Comparison of ENCODE assay signal across 8 cellular contexts in the genomic region with DNA sequence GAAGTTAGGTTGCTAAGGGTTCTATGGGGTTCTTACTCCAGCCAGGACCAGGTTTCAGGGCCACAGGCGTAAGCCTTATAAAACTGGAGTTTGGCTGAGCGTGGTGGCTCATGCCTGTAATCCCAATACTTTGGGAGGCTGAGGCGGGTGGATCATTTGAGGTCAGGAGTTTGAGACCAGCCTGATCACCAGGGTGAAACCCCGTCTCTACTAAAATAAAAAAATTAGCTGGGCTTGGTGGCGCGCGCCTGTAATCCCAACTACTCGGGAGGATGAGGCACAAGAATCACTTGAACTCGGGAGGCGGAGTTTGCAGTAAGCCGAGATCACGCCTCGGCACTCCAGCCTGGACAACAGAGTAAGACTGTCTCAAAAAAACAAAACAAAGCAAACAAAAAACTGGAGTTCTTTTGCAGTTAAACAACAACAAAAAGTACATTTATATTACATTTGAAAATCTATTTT. TPM values are rescaled to one million over a fixed set of nuclear protein-coding genes. Genes with fewer than 3 reads are reported as not detected.
DNase-seq lines count a peak whose midpoint lies in the region; ATAC-seq, FAIRE-seq and TF ChIP-seq lines count a peak whose summit lies in the region.

No MANE protein-coding gene starts in this region.

- H3K9me3 Mint-ChIP-seq in activated CD4-positive, alpha-beta T cell treated with anti-CD3 and anti-CD28 coated beads for 36 hours (ENCODE audit: low read depth), result no peaks in the 10 kb centered on the region
- no peaks in the 10 kb centered on the region for H3K9me3 Mint-ChIP-seq in activated naive CD8-positive, alpha-beta T cell treated with anti-CD3 and anti-CD28 coated beads for 36 hours

- POLR2A ChIA-PET in activated CD4-positive, alpha-beta T cell treated with anti-CD3 and anti-CD28 coated beads for 36 hours (lab: Charles Lee), result interaction anchor here (0.5 to 2.0 kb wide), 10 partner anchors 12 to 152 kb away, joined by 3 to 28 read pairs (median 4); a partner anchor contains a TSS

- DNase-seq in activated CD4-positive, alpha-beta T cell treated with anti-CD3 and anti-CD28 coated beads for 36 hours, result no peak
- DNase-seq in activated CD4-positive, alpha-beta T cell treated with anti-CD3 and anti-CD28 coated beads, Interleukin-2, amount 50 U/mL, for 48 hours, result no peak
- no peak for DNase-seq in activated naive CD8-positive, alpha-beta T cell treated with anti-CD3 and anti-CD28 coated beads for 36 hours
- no peak for DNase-seq in kidney
- DNase-seq in suprapubic skin (ENCODE audit: low spot score in 2 of 2), result no peak
- DNase-seq in activated gamma-delta T cell treated with Interleukin-2 at 50 U/mL for 16 hours, result no peak
- DNase-seq in NCI-H526 (lab: John Stamatoyannopoulos, UW), result no peak

- intact Hi-C loops in activated CD4-positive, alpha-beta T cell treated with anti-CD3 and anti-CD28 coated beads for 36 hours (cut with DNase I, micrococcal nuclease), result loop anchor here (1.0 to 2.0 kb wide), 9 partner anchors 12 to 335 kb away; a partner anchor contains a TSS
- intact Hi-C loops in kidney (cut with DNase I), result no loop called here

- CTCF ChIA-PET in activated CD4-positive, alpha-beta T cell treated with anti-CD3 and anti-CD28 coated beads for 36 hours (lab: Charles Lee), result interaction anchor here (0.6 to 10.6 kb wide), 17 partner anchors 11 to 152 kb away, joined by 3 to 61 read pairs (median 5); a partner anchor contains a TSS

- no peaks in the 10 kb centered on the region for H3K9me3 ChIP-seq in kidney (ENCODE audit: control insufficient read depth in 1 of 2, low read length in 2 of 2)
- H3K9me3 ChIP-seq in suprapubic skin, result no peaks in the 10 kb centered on the region

- H3K27me3 ChIP-seq in suprapubic skin, result no peaks in the 10 kb centered on the region

- H3K36me3 ChIP-seq in kidney (ENCODE audit: control insufficient read depth in 1 of 2, insufficient read depth in 2 of 2, low read length in 2 of 2) (peaks cover 0 to 1% of the 10 kb centered on the region in 2 donors), suprapubic skin (peaks cover 9% of the 10 kb centered on the region)

- no peak for TF ChIP-seq POLR2A in suprapubic skin (IDR thresholded peaks at IDR 0.05)

- 80% methylated on average over 11 of the region's 13 CpGs for WGBS in suprapubic skin

- H3K27ac Mint-ChIP-seq in activated CD4-positive, alpha-beta T cell treated with anti-CD3 and anti-CD28 coated beads for 36 hours, result peak overlapping the region; percentile 85
- H3K27ac Mint-ChIP-seq in activated naive CD8-positive, alpha-beta T cell treated with anti-CD3 and anti-CD28 coated beads for 36 hours, result peak overlapping the region; percentile 91

- no peak for FAIRE-seq in kidney (lab: Jason Lieb, UNC)

- H3K27ac ChIP-seq in kidney (ENCODE audit: low read depth in 2 of 2, low read length in 2 of 2) (peak overlapping the region in 1 of 2 donors; percentile 66), suprapubic skin (no peak overlapping the region)

- H3K4me1 Mint-ChIP-seq in activated CD4-positive, alpha-beta T cell treated with anti-CD3 and anti-CD28 coated beads for 36 hours, result peaks cover 7% of the 10 kb centered on the region
- H3K4me1 Mint-ChIP-seq in activated naive CD8-positive, alpha-beta T cell treated with anti-CD3 and anti-CD28 coated beads for 36 hours, result peaks cover 9% of the 10 kb centered on the region

- ATAC-seq in activated CD4-positive, alpha-beta T cell treated with anti-CD3 and anti-CD28 coated beads for 36 hours, result no peak
- no peak for ATAC-seq in HG03108 (IDR thresholded peaks at IDR 0.05; ENCODE audit: unreplicated experiment)

- TF ChIP-seq EP300 in suprapubic skin (IDR thresholded peaks at IDR 0.05), result no peak

- no peak overlapping the region for H3K9ac ChIP-seq in kidney (ENCODE audit: low read length in 2 of 2)

- peaks cover 6 to 7% of the 10 kb centered on the region in 2 donors for H3K4me1 ChIP-seq in kidney (ENCODE audit: control insufficient read depth in 1 of 2, insufficient read depth in 1 of 2, low read depth in 1 of 2, low read length in 2 of 2)
- H3K4me1 ChIP-seq in suprapubic skin, result peaks cover 18% of the 10 kb centered on the region

- H3K36me3 Mint-ChIP-seq in activated CD4-positive, alpha-beta T cell treated with anti-CD3 and anti-CD28 coated beads for 36 hours (ENCODE audit: low read depth), result peaks cover 3% of the 10 kb centered on the region
- peaks cover 3% of the 10 kb centered on the region for H3K36me3 Mint-ChIP-seq in activated naive CD8-positive, alpha-beta T cell treated with anti-CD3 and anti-CD28 coated beads for 36 hours

- peak overlapping the region; percentile 71 to 81 for H3K4me3 ChIP-seq in kidney (ENCODE audit: low read length in 2 of 2)
- H3K4me3 ChIP-seq in suprapubic skin, result peak overlapping the region; percentile 70

- TF ChIP-seq CTCF in kidney (IDR thresholded peaks at IDR 0.05; ENCODE audit: borderline replicate concordance, extremely low read depth, insufficient read depth), result no peak
- TF ChIP-seq CTCF in suprapubic skin (IDR thresholded peaks at IDR 0.05), result no peak

- H3K4me3 Mint-ChIP-seq in activated CD4-positive, alpha-beta T cell treated with anti-CD3 and anti-CD28 coated beads for 36 hours, result peak overlapping the region; percentile 96
- peak overlapping the region; percentile 93 for H3K4me3 Mint-ChIP-seq in activated naive CD8-positive, alpha-beta T cell treated with anti-CD3 and anti-CD28 coated beads for 36 hours

- H3K27me3 Mint-ChIP-seq in activated CD4-positive, alpha-beta T cell treated with anti-CD3 and anti-CD28 coated beads for 36 hours, result no peaks in the 10 kb centered on the region
- H3K27me3 Mint-ChIP-seq in activated naive CD8-positive, alpha-beta T cell treated with anti-CD3 and anti-CD28 coated beads for 36 hours, result no peaks in the 10 kb centered on the region

RNA-seq across cellular contexts. Expression of a gene that starts 0.3 kb away (rescaled TPM):
- total RNA-seq in activated CD4-positive, alpha-beta T cell treated with anti-CD3 and anti-CD28 coated beads for 36 hours, result 10 to 100 TPM; 45.9 to 49.4 TPM
- total RNA-seq in activated naive CD8-positive, alpha-beta T cell treated with anti-CD3 and anti-CD28 coated beads for 36 hours, result 10 to 100 TPM; 82.2 to 88.4 TPM
- total RNA-seq in kidney (30.0 TPM), suprapubic skin (10 to 100 TPM; 24.5 to 49.3 (median 48.6) TPM)
- polyA plus RNA-seq in kidney (ENCODE audit: insufficient read depth, low read depth, low replicate concordance), result 9.7 TPM

RNA-seq across cellular contexts. Expression of a gene that starts 24.5 kb away (rescaled TPM):
- total RNA-seq in activated CD4-positive, alpha-beta T cell treated with anti-CD3 and anti-CD28 coated beads for 36 hours, result 1,000 to 10,000 TPM; 1,151 to 1,499 TPM
- 100 to 1,000 TPM; 933 to 982 TPM for total RNA-seq in activated naive CD8-positive, alpha-beta T cell treated with anti-CD3 and anti-CD28 coated beads for 36 hours
- total RNA-seq in kidney, result 161 TPM
- 328 TPM for polyA plus RNA-seq in kidney (ENCODE audit: insufficient read depth, low read depth, low replicate concordance)
- total RNA-seq in suprapubic skin, result 100 to 1,000 TPM; 106 to 238 (median 209) TPM

RNA-seq across cellular contexts. Expression of a gene that starts 44.3 kb away (rescaled TPM):
- 10 to 100 TPM; 52.3 to 54.2 TPM for total RNA-seq in activated CD4-positive, alpha-beta T cell treated with anti-CD3 and anti-CD28 coated beads for 36 hours
- total RNA-seq in activated naive CD8-positive, alpha-beta T cell treated with anti-CD3 and anti-CD28 coated beads for 36 hours, result 10 to 100 TPM; 48.4 to 53.7 TPM
- 28.8 TPM for total RNA-seq in kidney
- polyA plus RNA-seq in kidney (ENCODE audit: insufficient read depth, low read depth, low replicate concordance), result 40.9 TPM
- 10 to 100 TPM; 24.0 to 35.1 (median 28.5) TPM for total RNA-seq in suprapubic skin

RNA-seq across cellular contexts. Expression of a gene that starts 44.5 kb away (rescaled TPM):
- 10 to 100 TPM; 34.6 to 42.8 TPM for total RNA-seq in activated CD4-positive, alpha-beta T cell treated with anti-CD3 and anti-CD28 coated beads for 36 hours
- 10 to 100 TPM; 37.5 to 42.2 TPM for total RNA-seq in activated naive CD8-positive, alpha-beta T cell treated with anti-CD3 and anti-CD28 coated beads for 36 hours
- total RNA-seq in kidney, result 35.9 TPM
- 48.9 TPM for polyA plus RNA-seq in kidney (ENCODE audit: insufficient read depth, low read depth, low replicate concordance)
- 10 to 100 TPM; 24.5 to 35.8 (median 28.2) TPM for total RNA-seq in suprapubic skin
